In the genomic region with DNA sequence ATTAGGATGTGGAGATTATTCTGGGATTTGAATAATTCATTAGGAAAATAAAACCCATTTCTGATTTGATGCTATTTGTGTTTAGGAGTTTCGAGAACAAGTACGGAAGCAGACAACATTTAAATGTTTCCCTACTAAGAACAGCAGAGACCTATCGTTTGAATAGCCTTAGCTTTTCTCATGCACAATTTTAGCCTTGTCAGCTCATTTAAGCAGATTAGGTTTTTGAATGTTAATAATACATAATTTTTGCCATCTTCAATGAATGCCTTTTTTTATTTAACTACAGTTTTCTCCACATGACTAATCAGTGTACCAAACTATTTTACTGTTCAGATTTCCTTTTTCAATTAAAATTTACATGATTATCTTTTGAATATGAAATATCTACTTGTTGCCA, we compare ENCODE assay signal across 36 cellular contexts.
"Had no signal": no experiment of that assay in that cellular context is flagged by ENCODE, and none has a peak within 500 bp of the region (broad histone marks: within the 10 kb centered on the region; RNA-seq: fewer than 3 reads in every experiment).

No MANE protein-coding gene starts in this region.

- H3K36me3 ChIP-seq: MG63 had no signal

- H3K27me3 ChIP-seq: MG63 had no signal

- H3K4me3 ChIP-seq: MG63 had no signal

- DNase-seq: MG63, MM.1S, MV-4-11, NCI-H1048, NCI-H1092, NCI-H1092 treated with DMSO at 0.1 percent for 48 hours, NCI-H1105, NCI-H1105 treated with DMSO at 0.1 percent for 48 hours, NCI-H1417, NCI-H1417 treated with DMSO at 0.1 percent for 48 hours, NCI-H1436, NCI-H1436 treated with DMSO at 0.1 percent for 48 hours, NCI-H146, NCI-H1694, NCI-H1694 treated with DMSO at 0.1 percent for 48 hours, NCI-H187, NCI-H187 treated with DMSO at 0.1 percent for 48 hours, NCI-H1930, NCI-H2029, NCI-H2029 treated with DMSO at 0.1 percent for 48 hours, NCI-H2081, NCI-H2081 treated with DMSO at 0.1 percent for 48 hours, NCI-H2107, NCI-H2171, NCI-H2171 treated with DMSO at 0.1 percent for 48 hours, NCI-H2227 treated with DMSO at 0.1 percent for 48 hours, NCI-H226, NCI-H345, NCI-H446, NCI-H446 treated with DMSO at 0.1 percent for 48 hours, NCI-H510A, NCI-H510A treated with DMSO at 0.1 percent for 48 hours, NCI-H524, NCI-H524 treated with DMSO at 0.1 percent for 48 hours, NCI-H526, NCI-H526 treated with DMSO at 0.1 percent for 48 hours had no signal
